In the genomic region with DNA sequence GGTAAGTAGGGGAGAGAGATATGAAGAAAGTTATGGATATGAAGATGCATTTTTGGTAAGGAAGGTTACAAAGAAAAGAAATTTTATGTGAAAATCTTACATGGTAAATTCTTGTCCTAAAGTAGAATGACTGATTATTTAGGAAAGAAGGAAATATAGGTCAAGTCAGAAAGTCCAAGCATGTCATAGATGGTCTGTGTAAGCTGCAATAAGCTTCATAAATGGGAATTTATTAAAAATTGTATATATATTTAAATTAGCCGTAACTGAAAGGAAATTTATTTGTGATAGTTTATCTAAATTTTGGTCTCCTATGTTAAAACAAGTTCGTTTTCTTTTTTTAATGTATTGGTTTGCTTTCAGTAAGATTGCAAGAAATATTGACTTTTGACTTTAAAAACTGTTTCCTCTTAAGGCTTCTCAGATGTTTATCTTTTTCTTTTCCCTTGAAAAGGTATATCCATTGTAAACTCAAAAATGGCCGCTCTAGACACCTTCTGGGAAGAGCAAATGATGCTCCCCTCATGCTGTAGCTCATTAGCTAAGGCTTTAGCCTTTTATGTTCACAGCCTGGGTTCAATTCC, we compare ENCODE assay signal across 31 cellular contexts. TPM values are rescaled to one million over a fixed set of nuclear protein-coding genes. Genes with fewer than 3 reads are reported as not detected.
DNase-seq lines count a peak whose midpoint lies in the region; ATAC-seq, FAIRE-seq and TF ChIP-seq lines count a peak whose summit lies in the region.
"Had no signal": no experiment of that assay in that cellular context is flagged by ENCODE, and none has a peak within 500 bp of the region (broad histone marks: within the 10 kb centered on the region; RNA-seq: fewer than 3 reads in every experiment).

No MANE protein-coding gene starts in this region.

- CTCF ChIA-PET in A549 (lab: Yijun Ruan, JAX) = no interaction called here
- CTCF ChIA-PET in HEK293 (lab: Yijun Ruan, JAX) = interaction anchor here (0.6 kb wide), 1 partner anchor 11 kb away, joined by 3 read pairs; no protein-coding TSS in a partner anchor

- no peak for TF ChIP-seq POLR2A in A549 (IDR thresholded peaks at IDR 0.05; ENCODE audit: low read length)

- 5% methylated on average over 3 of the region's 3 CpGs for WGBS in A549 (ENCODE audit: missing lambda C conversion rate)

- POLR2A ChIA-PET in A549 (lab: Yijun Ruan, JAX) = no interaction called here
- POLR2A ChIA-PET in HEK293 (lab: Yijun Ruan, JAX) = no interaction called here

- peaks cover 19% of the 10 kb centered on the region; the same call in 2 of the 3 replicates for H3K9me3 ChIP-seq in A549
- peaks cover 2% of the 10 kb centered on the region for H3K9me3 ChIP-seq in HEK293 (ENCODE audit: control insufficient read depth, insufficient read depth, low read depth, low read length)
- H3K9me3 ChIP-seq: adrenal gland, neutrophil, psoas muscle, vagina had no signal

- peak in 1 of 2 experiments; percentile 10 for DNase-seq in A549 (ENCODE audit: low read depth in 1 of 2, low spot score in 1 of 2)
- DNase-seq in RKO (ENCODE audit: low spot score) = peak; percentile 27
- DNase-seq in fibroblast of mammary gland (ENCODE audit: low read depth) = peak; percentile 15
- no peak for DNase-seq in HT-29 (ENCODE audit: low spot score)
- DNase-seq in NCI-H1092 (lab: John Stamatoyannopoulos, UW) = no peak
- DNase-seq in hepatic stellate cell (ENCODE audit: low spot score) = no peak
- DNase-seq: activated CD4-positive, alpha-beta T cell treated with anti-CD3 and anti-CD28 coated beads for 4 hours; activated naive CD4-positive, alpha-beta T cell treated with Interleukin-2 at 50 U/mL for 16 hours; activated T-cell treated with anti-CD3 and anti-CD28 coated beads, Interleukin-2, amount 50 U/mL, for 48 hours; adrenal gland; C1 segment of cervical spinal cord; Caco-2; effector CD8-positive, alpha-beta T cell; EL; KG1; left cardiac atrium; NCI-H1092 treated with DMSO at 0.1 percent for 48 hours; NCI-H2107; NCI-H510A; psoas muscle; T-helper 2 cell had no signal

- TF ChIP-seq RAD21 in A549 (conservative IDR thresholded peaks at IDR 0.05 in 1 of 2, IDR thresholded peaks at IDR 0.05 in 1 of 2) = no peak

- no peak overlapping the region for H3K4me2 ChIP-seq in A549

- no peaks in the 10 kb centered on the region for H3K36me3 ChIP-seq in HEK293 (ENCODE audit: control insufficient read depth in 2 of 2, insufficient read depth in 1 of 2, low read length in 2 of 2)
- H3K36me3 ChIP-seq: adrenal gland, neutrophil, vagina had no signal

- no peak for FAIRE-seq in A549 (lab: Jason Lieb, UNC)
- FAIRE-seq: bronchial epithelial cell, colon had no signal

- TF ChIP-seq CTCF in A549 (IDR thresholded peaks at IDR 0.05) = no peak
- TF ChIP-seq CTCF in HEK293 (tag by site-specific recombination; IDR thresholded peaks at IDR 0.05) = no peak
- TF ChIP-seq CTCF in fibroblast of mammary gland (conservative IDR thresholded peaks at IDR 0.05; ENCODE audit: control insufficient read depth, insufficient read depth, low read depth, low read length) = no peak

- no peak for TF ChIP-seq EP300 in A549 (IDR thresholded peaks at IDR 0.05)

- ATAC-seq in A549 = no peak
- ATAC-seq in HG02610 (IDR thresholded peaks at IDR 0.05; ENCODE audit: unreplicated experiment) = no peak
- ATAC-seq: esophagus mucosa, left cardiac atrium, psoas muscle, SK-N-SH treated with all-trans-retinoic acid at 6 μM for 48 hours had no signal

- H3K4me1 ChIP-seq in A549 (no peaks in the 10 kb centered on the region), HEK293 (ENCODE audit: control insufficient read depth, insufficient read depth, low read length) (no peaks in the 10 kb centered on the region)
- H3K4me1 ChIP-seq: adrenal gland, Caco-2, psoas muscle, vagina had no signal

- no peak overlapping the region for H3K27ac ChIP-seq in A549
- no peak overlapping the region for H3K27ac ChIP-seq in HEK293 (ENCODE audit: extremely low read depth, low read depth, low read length)
- H3K27ac ChIP-seq: adrenal gland, neutrophil, psoas muscle, RWPE1, vagina had no signal

- H3K4me3 ChIP-seq in A549 (no peak overlapping the region), HEK293 (ENCODE audit: low read depth, low read length) (no peak overlapping the region), fibroblast of mammary gland (ENCODE audit: control insufficient read depth, low read depth, low read length) (no peak overlapping the region)
- H3K4me3 ChIP-seq: adrenal gland, psoas muscle, vagina had no signal

TF ChIP-seq in A549, 52 proteins besides CTCF, POLR2A, EP300 and RAD21:
- TF ChIP-seq JUNB (IDR thresholded peaks at IDR 0.05) (no peak), ZFP36 (IDR thresholded peaks at IDR 0.05; ENCODE audit: borderline replicate concordance, partially characterized antibody) (peak; percentile 90)
- TF ChIP-seq, protein P1, sequence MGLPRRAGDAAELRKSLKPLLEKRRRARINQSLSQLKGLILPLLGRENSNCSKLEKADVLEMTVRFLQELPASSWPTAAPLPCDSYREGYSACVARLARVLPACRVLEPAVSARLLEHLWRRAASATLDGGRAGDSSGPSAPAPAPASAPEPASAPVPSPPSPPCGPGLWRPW (IDR thresholded peaks at IDR 0.05) = no peak
TF ChIP-seq in A549: peak in this region for 1.

TF ChIP-seq in HEK293, 187 proteins besides CTCF, POLR2A, EP300 and RAD21:
- TF ChIP-seq ZNF138 (tag by site-specific recombination; IDR thresholded peaks at IDR 0.05; ENCODE audit: borderline replicate concordance) (no peak), TRIM28 (IDR thresholded peaks at IDR 0.05; ENCODE audit: borderline replicate concordance, low read length) (peak; percentile 91), GFI1B (tag by site-specific recombination; IDR thresholded peaks at IDR 0.05) (no peak), SETDB1 (IDR thresholded peaks at IDR 0.05; ENCODE audit: insufficient read length, low read length) (peak; percentile 100), ZNF549 (tag by site-specific recombination; IDR thresholded peaks at IDR 0.05) (peak; percentile 60; the same call in 1 of the 2 replicates), ZNF426 (tag by site-specific recombination; IDR thresholded peaks at IDR 0.05) (no peak), ZNF626 (tag by site-specific recombination; IDR thresholded peaks at IDR 0.05) (peak; percentile 84; the same call in 1 of the 2 replicates)

RNA-seq across cellular contexts. Expression of gene HAPLN1, which starts 46.8 kb away (rescaled TPM):
- polyA plus RNA-seq in A549 (2011; rRNA removed) (not detected in 2 replicates), A549 (2017; fragmentation: RNase III; extraction: RNeasy Plus Mini Kit Qiagen cat#74134 plus additional on column Dnase treatment) (not detected in 3 replicates)
- not detected in 2 replicates for polyA plus RNA-seq in A549 (2012; cell fraction: cytosol; rRNA removed)
- not detected in 2 replicates for polyA plus RNA-seq in A549 (2012; cell fraction: nucleus; rRNA removed)
- not detected in 2 replicates for polyA minus RNA-seq in A549 (2011; rRNA and poly(A)+ RNA removed)
- not detected in 2 replicates for total RNA-seq in HT-29 (2014; rRNA removed; shearing (Covaris generic))
- total RNA-seq: activated CD8-positive, alpha-beta memory T cell treated with anti-CD3 and anti-CD28 coated beads for 36 hours; adrenal gland; bronchial epithelial cell; esophagus mucosa; psoas muscle; vagina had no signal
- polyA plus RNA-seq: adrenal gland, psoas muscle had no signal

Comparison
In these comparisons a context has a peak if more than half of its experiments do, and no peak if none do; other contexts are left out.
1. DNase-seq: peak in RKO (single experiment) and fibroblast of mammary gland (single experiment); none in HT-29 (single experiment), NCI-H1092 (single experiment) and hepatic stellate cell (single experiment).